ENCODE assay signal across 8 cellular contexts in genomic region chr9:117704597-117704996, GRCh38. TPM values are rescaled to one million over a fixed set of nuclear protein-coding genes. Genes with fewer than 3 reads are reported as not detected.
DNase-seq lines count a peak whose midpoint lies in the region; ATAC-seq and TF ChIP-seq lines count a peak whose summit lies in the region.

No MANE protein-coding gene starts in this region.

- H3K27me3 ChIP-seq in right lobe of liver = no peaks in the 10 kb centered on the region
- no peaks in the 10 kb centered on the region for H3K27me3 ChIP-seq in suprapubic skin
- no peaks in the 10 kb centered on the region for H3K27me3 ChIP-seq in Caco-2 (replicated peaks; ENCODE audit: control insufficient read depth, insufficient read depth, low read length)
- no peaks in the 10 kb centered on the region for H3K27me3 ChIP-seq in WERI-Rb-1 (ENCODE audit: insufficient read depth, low read depth, severe bottlenecking)

- POLR2A ChIA-PET in Caco-2 (lab: Charles Lee) = no interaction called here

- H3K27me3 Mint-ChIP-seq in HFFc6 (ENCODE audit: insufficient read depth) = no peaks in the 10 kb centered on the region; the same call in 1 of the 2 replicates
- no peaks in the 10 kb centered on the region for H3K27me3 Mint-ChIP-seq in Caco-2 (ENCODE audit: insufficient read depth, unreplicated experiment)

- peaks cover 31% of the 10 kb centered on the region; the same call in 1 of the 2 replicates for H3K4me1 Mint-ChIP-seq in HFFc6 (ENCODE audit: low read depth)
- no peaks in the 10 kb centered on the region for H3K4me1 Mint-ChIP-seq in Caco-2 (ENCODE audit: low read depth, unreplicated experiment)

- 51 to 59% (median 55%) methylated on average over 1 of the region's 1 CpG for WGBS in adipose tissue, 3 donors
- 56% methylated on average over 1 of the region's 1 CpG for WGBS in right lobe of liver (ENCODE audit: insufficient coverage, low coverage, low lambda C conversion rate, missing lambda C conversion rate)
- WGBS in suprapubic skin = 76% methylated on average over 1 of the region's 1 CpG

- CTCF ChIA-PET in Caco-2 (lab: Charles Lee) = no interaction called here

- no peaks in the 10 kb centered on the region for H3K36me3 ChIP-seq in right lobe of liver
- no peaks in the 10 kb centered on the region for H3K36me3 ChIP-seq in suprapubic skin
- no peaks in the 10 kb centered on the region for H3K36me3 ChIP-seq in Caco-2 (ENCODE audit: control insufficient read depth, insufficient read depth, low read length)
- no peaks in the 10 kb centered on the region for H3K36me3 ChIP-seq in WERI-Rb-1

- ATAC-seq in right lobe of liver = peak in 3 of 4 donors; percentile 5 to 7 (median 5)

- H3K9me3 ChIP-seq in right lobe of liver (no peaks in the 10 kb centered on the region), suprapubic skin (no peaks in the 10 kb centered on the region), Caco-2 (no peaks in the 10 kb centered on the region), WERI-Rb-1 (ENCODE audit: severe bottlenecking) (no peaks in the 10 kb centered on the region)

- TF ChIP-seq POLR2A in right lobe of liver (IDR thresholded peaks at IDR 0.05) (no peak), suprapubic skin (IDR thresholded peaks at IDR 0.05) (no peak)

- intact Hi-C loops in right lobe of liver (cut with DNase I) = no loop called here
- intact Hi-C loops in Caco-2 (cut with micrococcal nuclease; ENCODE audit: unreplicated experiment) = no loop called here

- peak overlapping the region; percentile 24 to 46 (median 25) for H3K4me3 ChIP-seq in right lobe of liver
- peak overlapping the region; percentile 46 for H3K4me3 ChIP-seq in suprapubic skin
- H3K4me3 ChIP-seq in Caco-2 (ENCODE audit: low read depth, low read length) = no peak overlapping the region
- H3K4me3 ChIP-seq in WERI-Rb-1 (ENCODE audit: low read depth, low read length) = no peak overlapping the region

- H3K36me3 Mint-ChIP-seq in HFFc6 (ENCODE audit: low read depth) = peaks cover 22% of the 10 kb centered on the region; the same call in 1 of the 2 replicates
- no peaks in the 10 kb centered on the region for H3K36me3 Mint-ChIP-seq in Caco-2 (ENCODE audit: insufficient read depth, unreplicated experiment)

- DNase-seq in HFFc6 (no peak), right lobe of liver (no peak), suprapubic skin (ENCODE audit: low spot score in 2 of 2) (no peak), Caco-2 (no peak), DMS 273 (lab: John Stamatoyannopoulos, UW; ENCODE audit: unreplicated experiment) (no peak), ureter (ENCODE audit: low spot score) (no peak), WERI-Rb-1 (no peak)

- TF ChIP-seq CTCF in HFFc6 (IDR thresholded peaks at IDR 0.05) = no peak
- no peak for TF ChIP-seq CTCF in right lobe of liver (IDR thresholded peaks at IDR 0.05)
- no peak for TF ChIP-seq CTCF in suprapubic skin (IDR thresholded peaks at IDR 0.05)
- TF ChIP-seq CTCF in Caco-2 (IDR thresholded peaks at IDR 0.05; ENCODE audit: insufficient read depth in 1 of 2, low read depth in 1 of 2, low read length in 1 of 2, severe bottlenecking in 1 of 2, unreplicated experiment in 1 of 2) = no peak
- no peak for TF ChIP-seq CTCF in WERI-Rb-1 (IDR thresholded peaks at IDR 0.05; ENCODE audit: low read depth, low read length)

- H3K4me1 ChIP-seq in right lobe of liver (peaks cover 0 to 10% (median 0%) of the 10 kb centered on the region in 4 donors), suprapubic skin (peaks cover 4% of the 10 kb centered on the region), Caco-2 (no peaks in the 10 kb centered on the region)

- TF ChIP-seq EP300 in suprapubic skin (IDR thresholded peaks at IDR 0.05) = no peak

- H3K9me3 Mint-ChIP-seq in HFFc6 = peaks cover 3% of the 10 kb centered on the region; the same call in 1 of the 2 replicates
- no peaks in the 10 kb centered on the region for H3K9me3 Mint-ChIP-seq in Caco-2 (ENCODE audit: unreplicated experiment)

- H3K27ac Mint-ChIP-seq in HFFc6 = peak overlapping the region; percentile 94
- no peak overlapping the region for H3K27ac Mint-ChIP-seq in Caco-2 (ENCODE audit: unreplicated experiment)

- H3K27ac ChIP-seq in adipose tissue (ENCODE audit: low read depth, low read length) (peak overlapping the region; percentile 64), right lobe of liver (peak overlapping the region; percentile 58 to 88 (median 66)), suprapubic skin (peak overlapping the region; percentile 86), WERI-Rb-1 (no peak overlapping the region)

- H3K4me3 Mint-ChIP-seq in HFFc6 (peak overlapping the region; percentile 93), Caco-2 (ENCODE audit: unreplicated experiment) (no peak overlapping the region)

- BruUV-seq in Caco-2 (replicated peaks; lab: Mats Ljungman, UMichigan) = no TSS peak

RNA-seq across cellular contexts. Expression of gene TLR4, which starts 0.4 kb away (rescaled TPM):
- total RNA-seq in HFFc6 (2021; fragmentation: NEBNext Ultra II Directional; extraction: Animal tissue kit (Norgen Biotek cat#: 25700)) = 10 to 100 TPM in 2 of 6 experiments, 1 to 10 TPM in 4; 1.7 to 18.5 (median 2.7) TPM
- polyA plus RNA-seq in adipose tissue = 10 to 100 TPM in 2 of 3 donors, 1 to 10 TPM in 1; 1.3 to 15.2 (median 13.8) TPM
- 10 to 100 TPM in 3 of 6 experiments, 1 to 10 TPM in 3; 5.3 to 14.1 (median 10.6) TPM for total RNA-seq in right lobe of liver
- total RNA-seq in suprapubic skin = 10 to 100 TPM in 1 of 4 donors, 1 to 10 TPM in 3; 3.4 to 10.5 (median 6.5) TPM
- not detected in 2 replicates for total RNA-seq in Caco-2 (2022)
- total RNA-seq in ureter = 23.5 TPM

Comparison
In these comparisons a context has a peak if more than half of its experiments do, and no peak if none do; other contexts are left out.
1. H3K4me3 ChIP-seq: peak in right lobe of liver (3 of 3) and suprapubic skin (single experiment); none in Caco-2 (single experiment) and WERI-Rb-1 (single experiment).